24 cellular contexts compared by ENCODE assay signal in genomic region chr4:133402616-133403015, GRCh38.
DNase-seq lines count a peak whose midpoint lies in the region; ATAC-seq and TF ChIP-seq lines count a peak whose summit lies in the region.
"Had no signal": no experiment of that assay in that cellular context is flagged by ENCODE, and none has a peak within 500 bp of the region (broad histone marks: within the 10 kb centered on the region; RNA-seq: fewer than 3 reads in every experiment).

No MANE protein-coding gene starts in this region.

- CTCF ChIA-PET in MCF 10A (lab: Yijun Ruan, JAX) = interaction anchor here (0.9 kb wide), 1 partner anchor 9 kb away, joined by 3 read pairs; no protein-coding TSS in a partner anchor

- no peaks in the 10 kb centered on the region for H3K4me1 Mint-ChIP-seq in MCF 10A (ENCODE audit: insufficient read depth, unreplicated experiment)
- H3K4me1 Mint-ChIP-seq: activated T-helper 17 cell treated with anti-CD3 and anti-CD28 coated beads, Interleukin-2, amount 50 U/mL, for 72 hours; IgD-negative memory B cell; nephron progenitor cell had no signal

- H3K4me3 ChIP-seq in breast epithelium (no peak overlapping the region), astrocyte of the cerebellum (ENCODE audit: low read depth, low read length) (no peak overlapping the region), fibroblast of villous mesenchyme (ENCODE audit: low read depth, low read length) (no peak overlapping the region), upper lobe of right lung (no peak overlapping the region), body of pancreas (no peak overlapping the region)
- H3K4me3 ChIP-seq: skin epidermis, tibial nerve had no signal

- 42 to 51% methylated on average over 1 of the region's 1 CpG for WGBS in body of pancreas, 2 donors

- intact Hi-C loops in MCF 10A (cut with micrococcal nuclease) = no loop called here
- intact Hi-C loops in breast epithelium (cut with DNase I; ENCODE audit: low total_unique reads) = no loop called here
- intact Hi-C loops in upper lobe of right lung (cut with DNase I) = no loop called here
- intact Hi-C loops in body of pancreas (cut with DNase I) = no loop called here

- DNase-seq in MCF 10A (ENCODE audit: unreplicated experiment) (peak; percentile 20), breast epithelium (ENCODE audit: low spot score in 2 of 2) (no peak), astrocyte of the cerebellum (ENCODE audit: low read depth) (peak; percentile 1), fibroblast of villous mesenchyme (ENCODE audit: low read depth) (peak; percentile 6), upper lobe of right lung (no peak), body of pancreas (no peak), DMS153 treated with DMSO at 0.1 percent for 48 hours (lab: John Stamatoyannopoulos, UW; ENCODE audit: unreplicated experiment) (no peak), NCI-H446 treated with DMSO at 0.1 percent for 48 hours (lab: John Stamatoyannopoulos, UW) (no peak)
- DNase-seq: activated CD4-positive, alpha-beta T cell treated with anti-CD3 and anti-CD28 coated beads for 4 hours; Calu3; GOT3; left cardiac atrium; MV-4-11; NCI-H187 treated with DMSO at 0.1 percent for 48 hours; nephron progenitor cell; NK-92 treated with Interleukin-12 subunit alpha and Interleukin-12 subunit beta, amount 100 ng/mL, for 24 hours; RPMI8226 had no signal

- H3K27me3 ChIP-seq in breast epithelium (no peaks in the 10 kb centered on the region), upper lobe of right lung (no peaks in the 10 kb centered on the region), body of pancreas (no peaks in the 10 kb centered on the region)
- H3K27me3 ChIP-seq: tibial nerve had no signal

- H3K36me3 ChIP-seq in breast epithelium (no peaks in the 10 kb centered on the region), upper lobe of right lung (no peaks in the 10 kb centered on the region), body of pancreas (replicated peaks in 1 of 2; ENCODE audit: insufficient read depth in 1 of 2, low read depth in 2 of 2) (no peaks in the 10 kb centered on the region)
- H3K36me3 ChIP-seq: tibial nerve had no signal

- H3K9me3 Mint-ChIP-seq in MCF 10A (ENCODE audit: unreplicated experiment) = peaks cover 7% of the 10 kb centered on the region
- H3K9me3 Mint-ChIP-seq: nephron progenitor cell had no signal

- H3K27ac ChIP-seq in breast epithelium (no peak overlapping the region), upper lobe of right lung (no peak overlapping the region), body of pancreas (no peak overlapping the region)
- H3K27ac ChIP-seq: 22Rv1, skin epidermis, tibial nerve had no signal

- no peak overlapping the region for H3K27ac Mint-ChIP-seq in MCF 10A (ENCODE audit: low read depth, unreplicated experiment)
- H3K27ac Mint-ChIP-seq: activated T-helper 17 cell treated with anti-CD3 and anti-CD28 coated beads, Interleukin-2, amount 50 U/mL, for 72 hours; IgD-negative memory B cell; mesothelial cell of epicardium; nephron progenitor cell; stimulated activated naive CD8-positive, alpha-beta T cell treated with anti-CD3 and anti-CD28 coated beads, Interleukin-15, Interleukin-2, amounts not matched to agents 100 ng/mL and 50 ng/mL, for 24 hours had no signal

- H3K4me1 ChIP-seq in breast epithelium = no peaks in the 10 kb centered on the region
- no peaks in the 10 kb centered on the region for H3K4me1 ChIP-seq in upper lobe of right lung
- H3K4me1 ChIP-seq in body of pancreas = no peaks in the 10 kb centered on the region
- H3K4me1 ChIP-seq: tibial nerve had no signal

- H3K9me3 ChIP-seq in breast epithelium (no peaks in the 10 kb centered on the region), upper lobe of right lung (no peaks in the 10 kb centered on the region), body of pancreas (no peaks in the 10 kb centered on the region)
- H3K9me3 ChIP-seq: tibial nerve had no signal

- BruUV-seq in MCF 10A (replicated peaks; lab: Mats Ljungman, UMichigan) = no TSS peak

- no peaks in the 10 kb centered on the region for H3K27me3 Mint-ChIP-seq in MCF 10A (ENCODE audit: insufficient read depth, unreplicated experiment)
- H3K27me3 Mint-ChIP-seq: activated T-helper 17 cell treated with anti-CD3 and anti-CD28 coated beads, Interleukin-2, amount 50 U/mL, for 72 hours; IgD-negative memory B cell; stimulated activated naive CD8-positive, alpha-beta T cell treated with anti-CD3 and anti-CD28 coated beads, Interleukin-15, Interleukin-2, amounts not matched to agents 100 ng/mL and 50 ng/mL, for 24 hours had no signal

- ATAC-seq in upper lobe of right lung = no peak
- ATAC-seq in body of pancreas = no peak
- ATAC-seq: activated T-helper 17 cell treated with anti-CD3 and anti-CD28 coated beads, Interleukin-2, amount 50 U/mL, for 72 hours; left cardiac atrium had no signal

- TF ChIP-seq CTCF in MCF 10A (IDR thresholded peaks at IDR 0.05; ENCODE audit: unreplicated experiment) = no peak
- no peak for TF ChIP-seq CTCF in breast epithelium (IDR thresholded peaks at IDR 0.05)
- TF ChIP-seq CTCF in astrocyte of the cerebellum (IDR thresholded peaks at IDR 0.05; ENCODE audit: low read depth, low read length, missing control alignments) = no peak
- TF ChIP-seq CTCF in fibroblast of villous mesenchyme (IDR thresholded peaks at IDR 0.05; ENCODE audit: insufficient read depth, low read depth, low read length) = no peak
- TF ChIP-seq CTCF in upper lobe of right lung (IDR thresholded peaks at IDR 0.05) = no peak
- TF ChIP-seq CTCF in body of pancreas (IDR thresholded peaks at IDR 0.05) = no peak

- POLR2A ChIA-PET in MCF 10A (lab: Yijun Ruan, JAX) = interaction anchor here (0.7 kb wide), 1 partner anchor 15 kb away, joined by 3 read pairs; no protein-coding TSS in a partner anchor

- TF ChIP-seq POLR2A in breast epithelium (IDR thresholded peaks at IDR 0.05) (no peak), body of pancreas (IDR thresholded peaks at IDR 0.05) (no peak)

- in situ Hi-C loops in astrocyte of the cerebellum (cut with HindIII; ENCODE audit: low sequenced_read_pairs) = no loop called here

- H3K4me3 Mint-ChIP-seq in MCF 10A (ENCODE audit: unreplicated experiment) = no peak overlapping the region
- H3K4me3 Mint-ChIP-seq: activated T-helper 17 cell treated with anti-CD3 and anti-CD28 coated beads, Interleukin-2, amount 50 U/mL, for 72 hours; IgD-negative memory B cell; mesothelial cell of epicardium; nephron progenitor cell; stimulated activated naive CD8-positive, alpha-beta T cell treated with anti-CD3 and anti-CD28 coated beads, Interleukin-15, Interleukin-2, amounts not matched to agents 100 ng/mL and 50 ng/mL, for 24 hours had no signal

- H3K36me3 Mint-ChIP-seq in MCF 10A (ENCODE audit: insufficient read depth, unreplicated experiment) = no peaks in the 10 kb centered on the region
- H3K36me3 Mint-ChIP-seq: IgD-negative memory B cell, mesothelial cell of epicardium had no signal

Comparison
In these comparisons a context has a peak if more than half of its experiments do, and no peak if none do; other contexts are left out.
1. DNase-seq: peak in MCF 10A (single experiment), astrocyte of the cerebellum (single experiment) and fibroblast of villous mesenchyme (single experiment); none in breast epithelium (0 of 2), upper lobe of right lung (single experiment), body of pancreas (0 of 4), DMS153 treated with DMSO at 0.1 percent for 48 hours (single experiment) and NCI-H446 treated with DMSO at 0.1 percent for 48 hours (single experiment).